ENCODE assay signal across 1 cellular context in the genomic region with DNA sequence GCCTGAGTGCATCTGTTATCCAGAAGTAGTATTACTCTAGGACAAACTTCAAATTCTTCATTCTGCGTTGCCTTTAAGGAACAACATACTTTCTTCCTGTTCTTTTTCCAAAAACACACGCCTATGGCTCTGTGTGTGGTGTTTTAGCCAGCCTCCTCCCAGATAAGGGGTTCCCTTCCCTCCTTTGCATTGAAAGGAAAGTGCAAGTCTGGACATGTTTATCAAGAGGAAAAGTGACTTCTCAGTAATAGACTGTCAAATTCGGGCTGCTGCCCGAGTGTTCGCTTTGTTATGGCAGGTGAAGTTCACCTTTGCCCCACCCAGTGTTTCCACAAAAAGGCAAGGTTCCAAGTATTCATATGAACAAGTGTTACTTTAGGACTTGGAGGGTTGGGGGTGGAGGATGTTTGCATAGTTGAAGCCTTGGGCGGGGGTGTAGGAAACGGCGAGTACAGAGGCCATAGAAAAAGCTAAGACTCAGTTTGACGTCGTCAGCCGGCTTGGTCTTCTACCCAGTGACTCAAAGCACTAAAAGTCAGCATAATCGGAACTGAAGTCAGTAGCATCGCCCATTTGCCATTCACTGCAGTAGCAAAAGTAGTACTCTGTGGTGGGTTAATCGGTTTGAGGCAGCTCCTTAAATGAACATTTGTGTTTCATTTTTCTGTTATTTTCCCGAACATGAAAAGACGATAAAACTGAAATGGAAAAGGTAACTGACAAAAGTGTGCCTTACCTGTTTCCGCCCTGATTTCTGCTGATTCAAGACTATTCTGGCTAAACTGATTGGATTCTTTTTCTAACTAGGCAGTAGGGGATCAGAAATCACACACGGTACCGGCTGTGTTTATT.
TF ChIP-seq lines count a peak whose summit lies in the region.

No MANE protein-coding gene starts in this region.

TF ChIP-seq in K562, 482 proteins besides CTCF, POLR2A, EP300 and RAD21 (continued from another document and continues in another):
- TF ChIP-seq FOXA3 (CRISPR knock-in tag; conservative IDR thresholded peaks at IDR 0.05 in 1 of 2, IDR thresholded peaks at IDR 0.05 in 1 of 2) (peak in 1 of 2 experiments; percentile 29; a peak in 2 of 4 replicates), CBX2 (IDR thresholded peaks at IDR 0.05; ENCODE audit: insufficient read depth, low read length, poor library complexity, severe bottlenecking) (no peak), CHD4 (IDR thresholded peaks at IDR 0.05; ENCODE audit: insufficient read depth, insufficient replicate concordance, low read depth, low read length, poor library complexity, severe bottlenecking) (no peak), TRIM28 (IDR thresholded peaks at IDR 0.05) (0 out of 2 replicates have a peak, but pooled peaks have one; percentile 13), YY1 (IDR thresholded peaks at IDR 0.05; ENCODE audit: borderline replicate concordance in 1 of 3, control insufficient read depth in 1 of 3, extremely low read depth in 1 of 3, insufficient read depth in 3 of 3, insufficient read length in 1 of 3, insufficient replicate concordance in 2 of 3, low read depth in 1 of 3, low read length in 2 of 3) (peak in 1 of 3 experiments; percentile 53), BRD4 (IDR thresholded peaks at IDR 0.05) (0 out of 2 replicates have a peak, but pooled peaks have one; percentile 71), HEY1 (CRISPR knock-in tag; IDR thresholded peaks at IDR 0.05; ENCODE audit: borderline replicate concordance) (no peak), C11orf30 (IDR thresholded peaks at IDR 0.05; ENCODE audit: low read depth) (peak; percentile 82), NFIX (CRISPR knock-in tag; IDR thresholded peaks at IDR 0.05; ENCODE audit: low read depth) (no peak), YBX1 (IDR thresholded peaks at IDR 0.05) (no peak), ZNF431 (CRISPR knock-in tag; IDR thresholded peaks at IDR 0.05) (no peak), ATF1 (CRISPR knock-in tag; IDR thresholded peaks at IDR 0.05) (no peak), ATF1 (tag; IDR thresholded peaks at IDR 0.05) (peak; percentile 55; the same call in 1 of the 2 replicates), ZFP1 (CRISPR knock-in tag; IDR thresholded peaks at IDR 0.05) (no peak), EGR1 (conservative IDR thresholded peaks at IDR 0.05) (peak; percentile 89), ZBED1 (IDR thresholded peaks at IDR 0.05) (0 out of 2 replicates have a peak, but pooled peaks have one; percentile 31), ZNF589 (CRISPR knock-in tag; IDR thresholded peaks at IDR 0.05; ENCODE audit: low read depth) (0 out of 2 replicates have a peak, but pooled peaks have one; percentile 75), CGGBP1 (CRISPR knock-in tag; IDR thresholded peaks at IDR 0.05) (no peak), TEAD2 (tag; IDR thresholded peaks at IDR 0.05) (no peak), GATAD2A (IDR thresholded peaks at IDR 0.05) (0 out of 2 replicates have a peak, but pooled peaks have one; percentile 53), BRD9 (IDR thresholded peaks at IDR 0.05; ENCODE audit: low read depth, partially characterized antibody) (peak; percentile 20), PBX2 (CRISPR knock-in tag; IDR thresholded peaks at IDR 0.05; ENCODE audit: low read depth) (no peak), PBX2 (tag; conservative IDR thresholded peaks at IDR 0.05; ENCODE audit: low read depth) (0 out of 2 replicates have a peak, but pooled peaks have one; percentile 14), DPF2 (IDR thresholded peaks at IDR 0.05) (peak; percentile 34; the same call in 1 of the 2 replicates), KDM1A (IDR thresholded peaks at IDR 0.05) (0 out of 4 replicates have a peak, but pooled peaks of 1 of the 2 experiments have one; percentile 12), LEF1 (IDR thresholded peaks at IDR 0.05) (peak; percentile 76), ZBTB43 (CRISPR knock-in tag; IDR thresholded peaks at IDR 0.05) (no peak), HMBOX1 (IDR thresholded peaks at IDR 0.05) (0 out of 2 replicates have a peak, but pooled peaks have one; percentile 18), EZH2 (IDR thresholded peaks at IDR 0.05; ENCODE audit: borderline replicate concordance, low read depth, low read length) (no peak), ZFP36 (IDR thresholded peaks at IDR 0.05; ENCODE audit: low read depth, low read length, partially characterized antibody) (peak; percentile 6), HNRNPLL (IDR thresholded peaks at IDR 0.05; ENCODE audit: low read depth, low read length, poor library complexity, severe bottlenecking) (no peak), BDP1 (IDR thresholded peaks at IDR 0.05; ENCODE audit: insufficient read depth, insufficient read length) (no peak), ZNF766 (CRISPR knock-in tag; conservative IDR thresholded peaks at IDR 0.05) (0 out of 2 replicates have a peak, but pooled peaks have one; percentile 37), CREM (IDR thresholded peaks at IDR 0.05; ENCODE audit: low read depth) (peak; percentile 81), NR2C2 (CRISPR knock-in tag; IDR thresholded peaks at IDR 0.05) (no peak), NR2C2 (tag; IDR thresholded peaks at IDR 0.05) (peak; percentile 38; the same call in 1 of the 2 replicates), ZNF644 (tag; IDR thresholded peaks at IDR 0.05; ENCODE audit: low read depth) (peak; percentile 40; the same call in 1 of the 2 replicates), MAFG (tag; conservative IDR thresholded peaks at IDR 0.05) (peak; percentile 54)
- TF ChIP-seq, protein P1, sequence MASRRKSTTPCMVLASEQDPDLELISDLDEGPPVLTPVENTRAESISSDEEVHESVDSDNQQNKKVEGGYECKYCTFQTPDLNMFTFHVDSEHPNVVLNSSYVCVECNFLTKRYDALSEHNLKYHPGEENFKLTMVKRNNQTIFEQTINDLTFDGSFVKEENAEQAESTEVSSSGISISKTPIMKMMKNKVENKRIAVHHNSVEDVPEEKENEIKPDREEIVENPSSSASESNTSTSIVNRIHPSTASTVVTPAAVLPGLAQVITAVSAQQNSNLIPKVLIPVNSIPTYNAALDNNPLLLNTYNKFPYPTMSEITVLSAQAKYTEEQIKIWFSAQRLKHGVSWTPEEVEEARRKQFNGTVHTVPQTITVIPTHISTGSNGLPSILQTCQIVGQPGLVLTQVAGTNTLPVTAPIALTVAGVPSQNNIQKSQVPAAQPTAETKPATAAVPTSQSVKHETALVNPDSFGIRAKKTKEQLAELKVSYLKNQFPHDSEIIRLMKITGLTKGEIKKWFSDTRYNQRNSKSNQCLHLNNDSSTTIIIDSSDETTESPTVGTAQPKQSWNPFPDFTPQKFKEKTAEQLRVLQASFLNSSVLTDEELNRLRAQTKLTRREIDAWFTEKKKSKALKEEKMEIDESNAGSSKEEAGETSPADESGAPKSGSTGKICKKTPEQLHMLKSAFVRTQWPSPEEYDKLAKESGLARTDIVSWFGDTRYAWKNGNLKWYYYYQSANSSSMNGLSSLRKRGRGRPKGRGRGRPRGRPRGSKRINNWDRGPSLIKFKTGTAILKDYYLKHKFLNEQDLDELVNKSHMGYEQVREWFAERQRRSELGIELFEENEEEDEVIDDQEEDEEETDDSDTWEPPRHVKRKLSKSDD (conservative IDR thresholded peaks at IDR 0.05; ENCODE audit: low read length): no peak
- TF ChIP-seq, protein P2, sequence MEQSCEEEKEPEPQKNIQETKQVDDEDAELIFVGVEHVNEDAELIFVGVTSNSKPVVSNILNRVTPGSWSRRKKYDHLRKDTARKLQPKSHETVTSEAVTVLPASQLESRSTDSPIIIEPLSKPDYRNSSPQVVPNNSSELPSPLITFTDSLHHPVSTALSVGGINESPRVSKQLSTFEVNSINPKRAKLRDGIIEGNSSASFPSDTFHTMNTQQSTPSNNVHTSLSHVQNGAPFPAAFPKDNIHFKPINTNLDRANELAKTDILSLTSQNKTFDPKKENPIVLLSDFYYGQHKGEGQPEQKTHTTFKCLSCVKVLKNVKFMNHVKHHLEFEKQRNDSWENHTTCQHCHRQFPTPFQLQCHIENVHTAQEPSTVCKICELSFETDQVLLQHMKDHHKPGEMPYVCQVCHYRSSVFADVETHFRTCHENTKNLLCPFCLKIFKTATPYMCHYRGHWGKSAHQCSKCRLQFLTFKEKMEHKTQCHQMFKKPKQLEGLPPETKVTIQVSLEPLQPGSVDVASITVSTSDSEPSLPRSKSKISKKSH (CRISPR knock-in tag; IDR thresholded peaks at IDR 0.05): no peak
- TF ChIP-seq, protein P3, sequence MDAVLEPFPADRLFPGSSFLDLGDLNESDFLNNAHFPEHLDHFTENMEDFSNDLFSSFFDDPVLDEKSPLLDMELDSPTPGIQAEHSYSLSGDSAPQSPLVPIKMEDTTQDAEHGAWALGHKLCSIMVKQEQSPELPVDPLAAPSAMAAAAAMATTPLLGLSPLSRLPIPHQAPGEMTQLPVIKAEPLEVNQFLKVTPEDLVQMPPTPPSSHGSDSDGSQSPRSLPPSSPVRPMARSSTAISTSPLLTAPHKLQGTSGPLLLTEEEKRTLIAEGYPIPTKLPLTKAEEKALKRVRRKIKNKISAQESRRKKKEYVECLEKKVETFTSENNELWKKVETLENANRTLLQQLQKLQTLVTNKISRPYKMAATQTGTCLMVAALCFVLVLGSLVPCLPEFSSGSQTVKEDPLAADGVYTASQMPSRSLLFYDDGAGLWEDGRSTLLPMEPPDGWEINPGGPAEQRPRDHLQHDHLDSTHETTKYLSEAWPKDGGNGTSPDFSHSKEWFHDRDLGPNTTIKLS (IDR thresholded peaks at IDR 0.05; ENCODE audit: borderline replicate concordance, low read depth): peak; percentile 20; the same call in 1 of the 2 replicates
- TF ChIP-seq, protein P4, sequence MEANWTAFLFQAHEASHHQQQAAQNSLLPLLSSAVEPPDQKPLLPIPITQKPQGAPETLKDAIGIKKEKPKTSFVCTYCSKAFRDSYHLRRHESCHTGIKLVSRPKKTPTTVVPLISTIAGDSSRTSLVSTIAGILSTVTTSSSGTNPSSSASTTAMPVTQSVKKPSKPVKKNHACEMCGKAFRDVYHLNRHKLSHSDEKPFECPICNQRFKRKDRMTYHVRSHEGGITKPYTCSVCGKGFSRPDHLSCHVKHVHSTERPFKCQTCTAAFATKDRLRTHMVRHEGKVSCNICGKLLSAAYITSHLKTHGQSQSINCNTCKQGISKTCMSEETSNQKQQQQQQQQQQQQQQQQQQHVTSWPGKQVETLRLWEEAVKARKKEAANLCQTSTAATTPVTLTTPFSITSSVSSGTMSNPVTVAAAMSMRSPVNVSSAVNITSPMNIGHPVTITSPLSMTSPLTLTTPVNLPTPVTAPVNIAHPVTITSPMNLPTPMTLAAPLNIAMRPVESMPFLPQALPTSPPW (CRISPR knock-in tag; IDR thresholded peaks at IDR 0.05): peak; percentile 45; the same call in 1 of the 2 replicates
- TF ChIP-seq, protein P5, sequence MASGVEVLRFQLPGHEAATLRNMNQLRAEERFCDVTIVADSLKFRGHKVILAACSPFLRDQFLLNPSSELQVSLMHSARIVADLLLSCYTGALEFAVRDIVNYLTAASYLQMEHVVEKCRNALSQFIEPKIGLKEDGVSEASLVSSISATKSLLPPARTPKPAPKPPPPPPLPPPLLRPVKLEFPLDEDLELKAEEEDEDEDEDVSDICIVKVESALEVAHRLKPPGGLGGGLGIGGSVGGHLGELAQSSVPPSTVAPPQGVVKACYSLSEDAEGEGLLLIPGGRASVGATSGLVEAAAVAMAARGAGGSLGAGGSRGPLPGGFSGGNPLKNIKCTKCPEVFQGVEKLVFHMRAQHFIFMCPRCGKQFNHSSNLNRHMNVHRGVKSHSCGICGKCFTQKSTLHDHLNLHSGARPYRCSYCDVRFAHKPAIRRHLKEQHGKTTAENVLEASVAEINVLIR (CRISPR knock-in tag; IDR thresholded peaks at IDR 0.05): no peak
- TF ChIP-seq, protein P6, sequence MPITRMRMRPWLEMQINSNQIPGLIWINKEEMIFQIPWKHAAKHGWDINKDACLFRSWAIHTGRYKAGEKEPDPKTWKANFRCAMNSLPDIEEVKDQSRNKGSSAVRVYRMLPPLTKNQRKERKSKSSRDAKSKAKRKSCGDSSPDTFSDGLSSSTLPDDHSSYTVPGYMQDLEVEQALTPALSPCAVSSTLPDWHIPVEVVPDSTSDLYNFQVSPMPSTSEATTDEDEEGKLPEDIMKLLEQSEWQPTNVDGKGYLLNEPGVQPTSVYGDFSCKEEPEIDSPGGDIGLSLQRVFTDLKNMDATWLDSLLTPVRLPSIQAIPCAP (CRISPR knock-in tag; IDR thresholded peaks at IDR 0.05; ENCODE audit: borderline replicate concordance): no peak
